In genomic region chr19:17843428-17843827, GRCh38 we compare ENCODE assay signal across 1 cellular context.
TF ChIP-seq lines count a peak whose summit lies in the region.

No MANE protein-coding gene starts in this region.

TF ChIP-seq in SK-N-SH treated with all-trans-retinoic acid at 6 μM for 48 hours, 23 proteins besides CTCF, POLR2A, EP300 and RAD21 (continued from another document):
- TF ChIP-seq CSDC2 (CRISPR knock-in tag; IDR thresholded peaks at IDR 0.05) (no peak), ZNF565 (CRISPR knock-in tag; conservative IDR thresholded peaks at IDR 0.05; ENCODE audit: low read depth) (no peak), CSRNP3 (CRISPR knock-in tag; IDR thresholded peaks at IDR 0.05) (no peak), ARNTL (CRISPR knock-in tag; IDR thresholded peaks at IDR 0.05; ENCODE audit: borderline replicate concordance, low read depth) (no peak), POU6F1 (CRISPR knock-in tag; IDR thresholded peaks at IDR 0.05; ENCODE audit: borderline replicate concordance, low read depth) (no peak)
